ENCODE assay signal across 8 cellular contexts in the genomic region with DNA sequence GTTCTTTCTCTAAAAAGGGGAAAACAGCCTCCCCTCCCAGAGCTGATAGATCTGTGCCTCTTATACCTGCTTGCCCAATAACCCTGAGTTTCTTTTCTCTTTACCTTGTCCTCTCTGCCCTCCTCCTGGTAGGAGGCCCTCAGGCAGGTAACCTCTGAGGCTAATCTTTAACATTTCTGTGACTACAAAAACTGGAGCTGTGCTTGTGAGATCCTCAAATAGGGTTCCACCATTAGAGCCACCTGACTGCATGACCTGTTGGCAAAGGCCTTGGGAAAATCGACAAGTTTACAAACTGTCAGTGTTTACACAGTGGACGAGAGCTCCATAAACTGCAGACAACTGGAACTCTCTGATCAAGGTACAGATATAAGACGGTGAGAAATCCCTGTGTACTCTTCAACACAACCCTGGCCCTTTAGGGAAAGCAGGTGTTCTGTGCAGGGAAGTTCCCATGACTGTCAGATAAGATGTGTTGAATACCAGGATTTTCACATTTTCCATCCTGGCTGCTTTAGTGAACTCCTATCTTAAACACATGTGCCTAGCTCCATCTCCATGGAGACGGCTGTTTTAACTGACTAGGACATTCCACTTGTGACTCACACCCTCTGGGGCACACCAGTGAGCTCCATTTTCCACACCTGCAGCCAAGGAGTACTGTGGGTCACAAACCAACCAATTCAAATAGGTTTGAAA. TPM values are rescaled to one million over a fixed set of nuclear protein-coding genes. Genes with fewer than 3 reads are reported as not detected.
DNase-seq lines count a peak whose midpoint lies in the region; ATAC-seq, FAIRE-seq and TF ChIP-seq lines count a peak whose summit lies in the region.

No MANE protein-coding gene starts in this region.

- DNase-seq in EH (ENCODE audit: low read depth) (peak; percentile 94), RKO (ENCODE audit: low spot score) (peak; percentile 73), endothelial cell of umbilical vein (ENCODE audit: low read depth, low spot score) (peak; percentile 94), osteoblast (ENCODE audit: insufficient read length, low spot score, missing footprints) (peak; percentile 95), NCI-H1930 (lab: John Stamatoyannopoulos, UW) (no peak), cortex of kidney (lab: John Stamatoyannopoulos, UW) (no peak)

- no peak overlapping the region for H2AFZ ChIP-seq in endothelial cell of umbilical vein (ENCODE audit: low read depth, low read length)
- no peak overlapping the region for H2AFZ ChIP-seq in osteoblast (ENCODE audit: low read length)

- H3K4me3 ChIP-seq in endothelial cell of umbilical vein (replicated peaks in 1 of 3; ENCODE audit: insufficient read depth in 1 of 3, low read depth in 1 of 3, low read length in 3 of 3) (no peak overlapping the region), osteoblast (ENCODE audit: insufficient read depth, low read length) (no peak overlapping the region)

- intact Hi-C loops in endothelial cell of umbilical vein (cut with micrococcal nuclease): loop anchor here (10.0 kb wide), 1 partner anchor 323 kb away; no protein-coding TSS in a partner anchor

- TF ChIP-seq CTCF in endothelial cell of umbilical vein (IDR thresholded peaks at IDR 0.05; ENCODE audit: extremely low read depth in 1 of 2, insufficient read depth in 1 of 2, low read depth in 1 of 2, low read length in 2 of 2): no peak
- TF ChIP-seq CTCF in osteoblast (IDR thresholded peaks at IDR 0.05; ENCODE audit: extremely low read depth, low read depth, low read length): no peak

- no TSS peak for BruUV-seq in endothelial cell of umbilical vein (replicated peaks; lab: Mats Ljungman, UMichigan)

- peaks cover 27% of the 10 kb centered on the region for H3K4me1 ChIP-seq in endothelial cell of umbilical vein (ENCODE audit: control insufficient read depth, extremely low read depth, insufficient read depth, low read length)
- H3K4me1 ChIP-seq in osteoblast (ENCODE audit: insufficient read depth, low read length): peaks cover 11% of the 10 kb centered on the region

- H3K9ac ChIP-seq in endothelial cell of umbilical vein (replicated peaks; ENCODE audit: extremely low read depth, insufficient read depth, low read length): peak overlapping the region; percentile 36

- peak overlapping the region; percentile 70 for H3K27ac ChIP-seq in endothelial cell of umbilical vein (ENCODE audit: insufficient read depth, low read depth, low read length)
- peak overlapping the region; percentile 79 for H3K27ac ChIP-seq in osteoblast (ENCODE audit: low read depth, low read length)

- peaks cover 31% of the 10 kb centered on the region for H3K79me2 ChIP-seq in endothelial cell of umbilical vein (ENCODE audit: control insufficient read depth, insufficient read depth, low read length)
- H3K79me2 ChIP-seq in osteoblast (ENCODE audit: insufficient read depth, low read length): no peaks in the 10 kb centered on the region

- TF ChIP-seq POLR2A in endothelial cell of umbilical vein (IDR thresholded peaks at IDR 0.05; ENCODE audit: low read depth, low read length): no peak

- H4K20me1 ChIP-seq in endothelial cell of umbilical vein (replicated peaks; ENCODE audit: control insufficient read depth, extremely low read depth, insufficient read depth, low read length) (no peaks in the 10 kb centered on the region), osteoblast (ENCODE audit: insufficient read depth, low read length) (no peaks in the 10 kb centered on the region)

- H3K4me2 ChIP-seq in endothelial cell of umbilical vein (ENCODE audit: insufficient read depth, low read length) (no peak overlapping the region), osteoblast (ENCODE audit: insufficient read depth, low read length) (peak overlapping the region; percentile 12)

- dilution Hi-C loops in endothelial cell of umbilical vein (cut with MboI; ENCODE audit: extremely low pct_ligation_motif_present, low sequenced_read_pairs): no loop called here

- POLR2A ChIA-PET in endothelial cell of umbilical vein (lab: Charles Lee): interaction anchor here (1.0 kb wide), 1 partner anchor 10 kb away, joined by 6 read pairs; no protein-coding TSS in a partner anchor

- H3K9me1 ChIP-seq in endothelial cell of umbilical vein (replicated peaks; ENCODE audit: control insufficient read depth, extremely low read depth, insufficient read depth, low read length): no peaks in the 10 kb centered on the region

- H3K36me3 ChIP-seq in endothelial cell of umbilical vein (ENCODE audit: control insufficient read depth in 2 of 2, extremely low read depth in 1 of 2, insufficient read depth in 2 of 2, low read length in 2 of 2) (peaks cover 25 to 41% of the 10 kb centered on the region in 2 experiments), osteoblast (ENCODE audit: insufficient read depth, low read length) (peaks cover 6% of the 10 kb centered on the region)

- CTCF ChIA-PET in endothelial cell of umbilical vein (lab: Charles Lee): interaction anchor here (0.7 to 8.3 kb wide), 18 partner anchors 9 to 555 kb away, joined by 3 to 301 read pairs (median 4); no protein-coding TSS in a partner anchor

- H3K9me3 ChIP-seq in endothelial cell of umbilical vein (replicated peaks; ENCODE audit: control insufficient read depth, insufficient read depth, low read length) (no peaks in the 10 kb centered on the region), osteoblast (ENCODE audit: low read depth, low read length) (no peaks in the 10 kb centered on the region)

- no peak for ATAC-seq in HG02759 (IDR thresholded peaks at IDR 0.05; ENCODE audit: unreplicated experiment)
- no peak for ATAC-seq in GM21423 (IDR thresholded peaks at IDR 0.05; ENCODE audit: unreplicated experiment)

- no peaks in the 10 kb centered on the region for H3K27me3 ChIP-seq in endothelial cell of umbilical vein (ENCODE audit: control insufficient read depth in 2 of 2, insufficient read depth in 2 of 2, low read length in 2 of 2)
- H3K27me3 ChIP-seq in osteoblast (ENCODE audit: insufficient read depth, low read length): no peaks in the 10 kb centered on the region

- FAIRE-seq in endothelial cell of umbilical vein (lab: Jason Lieb, UNC): peak; percentile 91

TF ChIP-seq in endothelial cell of umbilical vein, 7 proteins besides CTCF, POLR2A, EP300 and RAD21:
- TF ChIP-seq JUN (IDR thresholded peaks at IDR 0.05; ENCODE audit: borderline replicate concordance, insufficient read depth, insufficient read length, low read depth) (peak; percentile 73), GATA2 (IDR thresholded peaks at IDR 0.05; ENCODE audit: insufficient read depth, insufficient read length, low read depth, low read length) (no peak)

RNA-seq across cellular contexts. Expression of a gene that starts 38.3 kb away (rescaled TPM):
- total RNA-seq in endothelial cell of umbilical vein (496 and 562 TPM in 2 replicates), osteoblast (32.6 and 34.8 TPM in 2 replicates)
- 437 and 521 TPM in 2 replicates for polyA plus RNA-seq in endothelial cell of umbilical vein
- 352 and 358 TPM in 2 replicates for polyA plus RNA-seq in endothelial cell of umbilical vein (2011; cell fraction: cytosol; rRNA removed)
- polyA plus RNA-seq in endothelial cell of umbilical vein (2011; cell fraction: nucleus; rRNA removed): 291 and 306 TPM in 2 replicates
- 366 and 394 TPM in 2 replicates for polyA plus RNA-seq in endothelial cell of umbilical vein (2012)
- 457 and 568 TPM in 2 replicates for polyA minus RNA-seq in endothelial cell of umbilical vein
- 16.8 TPM for polyA minus RNA-seq in endothelial cell of umbilical vein (2011; cell fraction: cytosol; rRNA and poly(A)+ RNA removed)
- polyA minus RNA-seq in endothelial cell of umbilical vein (2011; cell fraction: nucleus; rRNA and poly(A)+ RNA removed): 172 and 244 TPM in 2 replicates

Comparison
In these comparisons a context has a peak if more than half of its experiments do, and no peak if none do; other contexts are left out.
1. DNase-seq: peak in EH (single experiment), RKO (single experiment), endothelial cell of umbilical vein (single experiment) and osteoblast (single experiment); none in NCI-H1930 (0 of 2) and cortex of kidney (single experiment).
2. RNA of a gene that starts 38.3 kb away (total RNA-seq): 496 to 562 TPM in endothelial cell of umbilical vein; 32.6 to 34.8 TPM in osteoblast; every median in the first group is over 10 times any median in the second.